In genomic region chr9:125523681-125524080, GRCh38 we compare ENCODE assay signal across 30 cellular contexts.
A peak's percentile ranks its signal among the peaks of the same experiment; 100 is the strongest.
DNase-seq lines count a peak whose midpoint lies in the region; ATAC-seq, FAIRE-seq and TF ChIP-seq lines count a peak whose summit lies in the region.
"Had no signal": no experiment of that assay in that cellular context is flagged by ENCODE, and none has a peak within 500 bp of the region (broad histone marks: within the 10 kb centered on the region; RNA-seq: fewer than 3 reads in every experiment).

No MANE protein-coding gene starts in this region.

- no peak overlapping the region for H3K27ac ChIP-seq in lower lobe of right lung
- H3K27ac ChIP-seq: breast epithelium, coronary artery, esophagus squamous epithelium, neutrophil, thoracic aorta had no signal

- H3K4me3 ChIP-seq in lower lobe of right lung, result no peak overlapping the region
- H3K4me3 ChIP-seq: breast epithelium, coronary artery, esophagus squamous epithelium, K562, SJSA1, thoracic aorta had no signal

- no peaks in the 10 kb centered on the region for H3K9me3 Mint-ChIP-seq in activated naive CD8-positive, alpha-beta T cell (ENCODE audit: low read depth)
- H3K9me3 Mint-ChIP-seq in activated naive CD8-positive, alpha-beta T cell treated with anti-CD3 and anti-CD28 coated beads, Interleukin-2, amount 50 U/mL, for 24 hours, result no peaks in the 10 kb centered on the region
- H3K9me3 Mint-ChIP-seq in effector memory CD8-positive, alpha-beta T cell, result no peaks in the 10 kb centered on the region
- peaks cover 0 to 1% of the 10 kb centered on the region in 2 donors for H3K9me3 Mint-ChIP-seq in stimulated activated naive B cell treated with anti-CD40 and anti-IgM and Interleukin-4, amounts not matched to agents 10 μg/mL and 1 μg/mL and 100 μg/mL, for 72 hours
- H3K9me3 Mint-ChIP-seq: endodermal cell, T-cell had no signal

- FAIRE-seq in frontal cortex (lab: Jason Lieb, UNC), result no peak
- FAIRE-seq: K562, RCC 7860 had no signal

- H3K4me1 ChIP-seq in lower lobe of right lung, result peaks cover 31% of the 10 kb centered on the region
- H3K4me1 ChIP-seq: BE2C, breast epithelium had no signal

- no peaks in the 10 kb centered on the region for H3K27me3 ChIP-seq in lower lobe of right lung (ENCODE audit: low read depth)
- H3K27me3 ChIP-seq: BE2C, breast epithelium, esophagus squamous epithelium, neutrophil, SJSA1 had no signal

- H3K36me3 ChIP-seq in lower lobe of right lung, result no peaks in the 10 kb centered on the region
- H3K36me3 ChIP-seq: BE2C, breast epithelium, thoracic aorta had no signal

- ATAC-seq in activated naive CD8-positive, alpha-beta T cell treated with anti-CD3 and anti-CD28 coated beads, Interleukin-2, amount 50 U/mL, for 24 hours, result no peak
- ATAC-seq in effector memory CD8-positive, alpha-beta T cell (replicated peaks), result no peak
- ATAC-seq in stimulated activated naive B cell treated with anti-CD40 and anti-IgM and Interleukin-4, amounts not matched to agents 10 μg/mL and 1 μg/mL and 100 μg/mL, for 72 hours (replicated peaks), result no peak
- no peak for ATAC-seq in lower lobe of right lung
- ATAC-seq: K562, left cardiac atrium, T-cell had no signal

- no peak overlapping the region for H3K27ac Mint-ChIP-seq in activated naive CD8-positive, alpha-beta T cell
- no peak overlapping the region for H3K27ac Mint-ChIP-seq in activated naive CD8-positive, alpha-beta T cell treated with anti-CD3 and anti-CD28 coated beads, Interleukin-2, amount 50 U/mL, for 24 hours
- H3K27ac Mint-ChIP-seq in effector memory CD8-positive, alpha-beta T cell, result peak overlapping the region; percentile 19 to 52
- H3K27ac Mint-ChIP-seq in stimulated activated naive B cell treated with anti-CD40 and anti-IgM and Interleukin-4, amounts not matched to agents 10 μg/mL and 1 μg/mL and 100 μg/mL, for 72 hours, result peak overlapping the region; percentile 59

- no peak for TF ChIP-seq CTCF in lower lobe of right lung (IDR thresholded peaks at IDR 0.05)

- no peaks in the 10 kb centered on the region for H3K27me3 Mint-ChIP-seq in activated naive CD8-positive, alpha-beta T cell
- no peaks in the 10 kb centered on the region for H3K27me3 Mint-ChIP-seq in activated naive CD8-positive, alpha-beta T cell treated with anti-CD3 and anti-CD28 coated beads, Interleukin-2, amount 50 U/mL, for 24 hours
- no peaks in the 10 kb centered on the region for H3K27me3 Mint-ChIP-seq in effector memory CD8-positive, alpha-beta T cell
- H3K27me3 Mint-ChIP-seq in stimulated activated naive B cell treated with anti-CD40 and anti-IgM and Interleukin-4, amounts not matched to agents 10 μg/mL and 1 μg/mL and 100 μg/mL, for 72 hours, result no peaks in the 10 kb centered on the region
- H3K27me3 Mint-ChIP-seq: T-cell had no signal

- no peak for DNase-seq in activated naive CD8-positive, alpha-beta T cell treated with anti-CD3 and anti-CD28 coated beads, Interleukin-2, amount 50 U/mL, for 24 hours
- peak; percentile 40 to 76 for DNase-seq in NCI-H524 (lab: John Stamatoyannopoulos, UW)
- no peak for DNase-seq in effector memory CD8-positive, alpha-beta T cell
- no peak for DNase-seq in stimulated activated naive B cell treated with anti-CD40 and anti-IgM and Interleukin-4, amounts not matched to agents 10 μg/mL and 1 μg/mL and 100 μg/mL, for 72 hours
- no peak for DNase-seq in amygdala (lab: John Stamatoyannopoulos, UW)
- no peak for DNase-seq in lower lobe of right lung
- no peak for DNase-seq in frontal cortex (ENCODE audit: low spot score in 2 of 2)
- DNase-seq: activated CD8-positive, alpha-beta memory T cell treated with anti-CD3 and anti-CD28 coated beads for 24 hours; activated gamma-delta T cell; BE2C; COR-L47; DMS79 treated with DMSO at 0.1 percent for 48 hours; endodermal cell; esophagus squamous epithelium; foreskin melanocyte; H7; left cardiac atrium; mammary epithelial cell; NCI-H1105 treated with DMSO at 0.1 percent for 48 hours; NCI-H2029 treated with DMSO at 0.1 percent for 48 hours; stimulated activated naive CD4-positive, alpha-beta T cell treated with Interleukin-2 at 50 U/mL for 16 hours; T-cell had no signal

- H3K36me3 Mint-ChIP-seq in activated naive CD8-positive, alpha-beta T cell, result peaks cover 14% of the 10 kb centered on the region
- H3K36me3 Mint-ChIP-seq in activated naive CD8-positive, alpha-beta T cell treated with anti-CD3 and anti-CD28 coated beads, Interleukin-2, amount 50 U/mL, for 24 hours (ENCODE audit: low read depth), result peaks cover 29% of the 10 kb centered on the region
- H3K36me3 Mint-ChIP-seq in effector memory CD8-positive, alpha-beta T cell (ENCODE audit: insufficient read depth), result peaks cover 3% of the 10 kb centered on the region
- peaks cover 36 to 61% of the 10 kb centered on the region in 2 donors for H3K36me3 Mint-ChIP-seq in stimulated activated naive B cell treated with anti-CD40 and anti-IgM and Interleukin-4, amounts not matched to agents 10 μg/mL and 1 μg/mL and 100 μg/mL, for 72 hours

- peak overlapping the region; percentile 27 for H3K4me3 Mint-ChIP-seq in activated naive CD8-positive, alpha-beta T cell
- H3K4me3 Mint-ChIP-seq in activated naive CD8-positive, alpha-beta T cell treated with anti-CD3 and anti-CD28 coated beads, Interleukin-2, amount 50 U/mL, for 24 hours, result no peak overlapping the region
- no peak overlapping the region for H3K4me3 Mint-ChIP-seq in effector memory CD8-positive, alpha-beta T cell
- H3K4me3 Mint-ChIP-seq in stimulated activated naive B cell treated with anti-CD40 and anti-IgM and Interleukin-4, amounts not matched to agents 10 μg/mL and 1 μg/mL and 100 μg/mL, for 72 hours, result no peak overlapping the region
- H3K4me3 Mint-ChIP-seq: endodermal cell had no signal

- intact Hi-C loops in lower lobe of right lung (cut with DNase I), result no loop called here

- H3K9me3 ChIP-seq in lower lobe of right lung, result no peaks in the 10 kb centered on the region
- H3K9me3 ChIP-seq: BE2C, breast epithelium, esophagus squamous epithelium, neutrophil, SJSA1, thoracic aorta had no signal

- peaks cover 54% of the 10 kb centered on the region for H3K4me1 Mint-ChIP-seq in activated naive CD8-positive, alpha-beta T cell (ENCODE audit: low read depth)
- H3K4me1 Mint-ChIP-seq in activated naive CD8-positive, alpha-beta T cell treated with anti-CD3 and anti-CD28 coated beads, Interleukin-2, amount 50 U/mL, for 24 hours, result peaks cover 64% of the 10 kb centered on the region
- peaks cover 25 to 26% of the 10 kb centered on the region in 2 donors for H3K4me1 Mint-ChIP-seq in effector memory CD8-positive, alpha-beta T cell (ENCODE audit: low read depth in 2 of 2)
- peaks cover 27 to 60% of the 10 kb centered on the region in 2 donors for H3K4me1 Mint-ChIP-seq in stimulated activated naive B cell treated with anti-CD40 and anti-IgM and Interleukin-4, amounts not matched to agents 10 μg/mL and 1 μg/mL and 100 μg/mL, for 72 hours

Comparison
In these comparisons a context has a peak if more than half of its experiments do, and no peak if none do; other contexts are left out.
1. H3K27ac Mint-ChIP-seq: peak in effector memory CD8-positive, alpha-beta T cell (2 of 2) and stimulated activated naive B cell treated with anti-CD40 and anti-IgM and Interleukin-4, amounts not matched to agents 10 μg/mL and 1 μg/mL and 100 μg/mL, for 72 hours (single experiment); none in activated naive CD8-positive, alpha-beta T cell (single experiment) and activated naive CD8-positive, alpha-beta T cell treated with anti-CD3 and anti-CD28 coated beads, Interleukin-2, amount 50 U/mL, for 24 hours (single experiment).
2. DNase-seq: peak in NCI-H524 (2 of 2); none in activated naive CD8-positive, alpha-beta T cell treated with anti-CD3 and anti-CD28 coated beads, Interleukin-2, amount 50 U/mL, for 24 hours (single experiment), effector memory CD8-positive, alpha-beta T cell (0 of 3), stimulated activated naive B cell treated with anti-CD40 and anti-IgM and Interleukin-4, amounts not matched to agents 10 μg/mL and 1 μg/mL and 100 μg/mL, for 72 hours (single experiment), amygdala (0 of 56), lower lobe of right lung (single experiment) and frontal cortex (0 of 2).